ENCODE assay signal across 1 cellular context in the genomic region with DNA sequence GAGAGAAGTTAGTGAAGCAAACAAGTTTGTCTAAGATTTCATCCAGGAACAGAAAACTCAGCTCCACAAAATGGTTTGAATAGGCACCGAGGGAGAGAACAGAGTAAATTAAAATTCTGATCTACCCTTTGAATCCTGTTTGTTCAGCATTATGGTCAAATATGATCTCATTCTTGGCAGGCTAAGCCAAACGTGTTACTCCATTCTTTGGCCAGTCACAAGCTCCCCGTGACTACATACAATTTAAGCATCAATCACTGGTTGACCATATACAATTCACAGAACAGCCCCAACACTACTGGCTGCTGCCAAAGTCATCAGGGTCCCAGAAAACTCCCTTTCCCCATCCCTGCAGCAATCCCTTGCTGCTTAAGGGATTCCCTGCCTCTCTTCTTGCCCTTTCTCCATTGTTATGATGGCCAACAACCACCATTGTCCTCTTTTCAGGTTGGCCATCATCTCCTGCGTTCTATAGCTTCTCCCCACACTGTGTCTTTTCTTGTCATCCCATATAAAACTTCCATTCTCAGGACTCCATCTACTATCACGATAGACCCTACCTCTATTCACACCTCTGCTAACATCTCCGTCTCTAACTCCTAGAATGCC.
TF ChIP-seq lines count a peak whose summit lies in the region.

No MANE protein-coding gene starts in this region.

TF ChIP-seq in GM23338, 12 proteins besides CTCF, POLR2A, EP300 and RAD21:
- TF ChIP-seq, protein P1, sequence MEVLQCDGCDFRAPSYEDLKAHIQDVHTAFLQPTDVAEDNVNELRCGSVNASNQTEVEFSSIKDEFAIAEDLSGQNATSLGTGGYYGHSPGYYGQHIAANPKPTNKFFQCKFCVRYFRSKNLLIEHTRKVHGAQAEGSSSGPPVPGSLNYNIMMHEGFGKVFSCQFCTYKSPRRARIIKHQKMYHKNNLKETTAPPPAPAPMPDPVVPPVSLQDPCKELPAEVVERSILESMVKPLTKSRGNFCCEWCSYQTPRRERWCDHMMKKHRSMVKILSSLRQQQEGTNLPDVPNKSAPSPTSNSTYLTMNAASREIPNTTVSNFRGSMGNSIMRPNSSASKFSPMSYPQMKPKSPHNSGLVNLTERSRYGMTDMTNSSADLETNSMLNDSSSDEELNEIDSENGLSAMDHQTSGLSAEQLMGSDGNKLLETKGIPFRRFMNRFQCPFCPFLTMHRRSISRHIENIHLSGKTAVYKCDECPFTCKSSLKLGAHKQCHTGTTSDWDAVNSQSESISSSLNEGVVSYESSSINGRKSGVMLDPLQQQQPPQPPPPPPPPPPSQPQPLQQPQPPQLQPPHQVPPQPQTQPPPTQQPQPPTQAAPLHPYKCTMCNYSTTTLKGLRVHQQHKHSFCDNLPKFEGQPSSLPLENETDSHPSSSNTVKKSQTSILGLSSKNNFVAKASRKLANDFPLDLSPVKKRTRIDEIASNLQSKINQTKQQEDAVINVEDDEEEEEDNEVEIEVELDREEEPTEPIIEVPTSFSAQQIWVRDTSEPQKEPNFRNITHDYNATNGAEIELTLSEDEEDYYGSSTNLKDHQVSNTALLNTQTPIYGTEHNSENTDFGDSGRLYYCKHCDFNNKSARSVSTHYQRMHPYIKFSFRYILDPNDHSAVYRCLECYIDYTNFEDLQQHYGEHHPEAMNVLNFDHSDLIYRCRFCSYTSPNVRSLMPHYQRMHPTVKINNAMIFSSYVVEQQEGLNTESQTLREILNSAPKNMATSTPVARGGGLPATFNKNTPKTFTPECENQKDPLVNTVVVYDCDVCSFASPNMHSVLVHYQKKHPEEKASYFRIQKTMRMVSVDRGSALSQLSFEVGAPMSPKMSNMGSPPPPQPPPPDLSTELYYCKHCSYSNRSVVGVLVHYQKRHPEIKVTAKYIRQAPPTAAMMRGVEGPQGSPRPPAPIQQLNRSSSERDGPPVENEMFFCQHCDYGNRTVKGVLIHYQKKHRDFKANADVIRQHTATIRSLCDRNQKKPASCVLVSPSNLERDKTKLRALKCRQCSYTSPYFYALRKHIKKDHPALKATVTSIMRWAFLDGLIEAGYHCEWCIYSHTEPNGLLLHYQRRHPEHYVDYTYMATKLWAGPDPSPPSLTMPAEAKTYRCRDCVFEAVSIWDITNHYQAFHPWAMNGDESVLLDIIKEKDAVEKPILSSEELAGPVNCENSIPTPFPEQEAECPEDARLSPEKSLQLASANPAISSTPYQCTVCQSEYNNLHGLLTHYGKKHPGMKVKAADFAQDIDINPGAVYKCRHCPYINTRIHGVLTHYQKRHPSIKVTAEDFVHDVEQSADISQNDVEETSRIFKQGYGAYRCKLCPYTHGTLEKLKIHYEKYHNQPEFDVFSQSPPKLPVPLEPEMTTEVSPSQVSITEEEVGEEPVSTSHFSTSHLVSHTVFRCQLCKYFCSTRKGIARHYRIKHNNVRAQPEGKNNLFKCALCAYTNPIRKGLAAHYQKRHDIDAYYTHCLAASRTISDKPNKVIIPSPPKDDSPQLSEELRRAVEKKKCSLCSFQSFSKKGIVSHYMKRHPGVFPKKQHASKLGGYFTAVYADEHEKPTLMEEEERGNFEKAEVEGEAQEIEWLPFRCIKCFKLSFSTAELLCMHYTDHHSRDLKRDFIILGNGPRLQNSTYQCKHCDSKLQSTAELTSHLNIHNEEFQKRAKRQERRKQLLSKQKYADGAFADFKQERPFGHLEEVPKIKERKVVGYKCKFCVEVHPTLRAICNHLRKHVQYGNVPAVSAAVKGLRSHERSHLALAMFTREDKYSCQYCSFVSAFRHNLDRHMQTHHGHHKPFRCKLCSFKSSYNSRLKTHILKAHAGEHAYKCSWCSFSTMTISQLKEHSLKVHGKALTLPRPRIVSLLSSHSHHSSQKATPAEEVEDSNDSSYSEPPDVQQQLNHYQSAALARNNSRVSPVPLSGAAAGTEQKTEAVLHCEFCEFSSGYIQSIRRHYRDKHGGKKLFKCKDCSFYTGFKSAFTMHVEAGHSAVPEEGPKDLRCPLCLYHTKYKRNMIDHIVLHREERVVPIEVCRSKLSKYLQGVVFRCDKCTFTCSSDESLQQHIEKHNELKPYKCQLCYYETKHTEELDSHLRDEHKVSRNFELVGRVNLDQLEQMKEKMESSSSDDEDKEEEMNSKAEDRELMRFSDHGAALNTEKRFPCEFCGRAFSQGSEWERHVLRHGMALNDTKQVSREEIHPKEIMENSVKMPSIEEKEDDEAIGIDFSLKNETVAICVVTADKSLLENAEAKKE (CRISPR knock-in tag; IDR thresholded peaks at IDR 0.05): no peak
- TF ChIP-seq CREB1 (CRISPR knock-in tag; IDR thresholded peaks at IDR 0.05; ENCODE audit: low read depth) (no peak), EZH2phosphoT487 (IDR thresholded peaks at IDR 0.05; ENCODE audit: unreplicated experiment) (no peak), ZNF331 (CRISPR knock-in tag; IDR thresholded peaks at IDR 0.05; ENCODE audit: low read depth) (no peak), ZNF114 (CRISPR knock-in tag; IDR thresholded peaks at IDR 0.05) (no peak), NANOG (IDR thresholded peaks at IDR 0.05; ENCODE audit: borderline replicate concordance) (no peak), STAT1 (IDR thresholded peaks at IDR 0.05; ENCODE audit: unreplicated experiment) (no peak), EZH2 (IDR thresholded peaks at IDR 0.05; ENCODE audit: low read depth, unreplicated experiment) (no peak), JUNB (IDR thresholded peaks at IDR 0.05; ENCODE audit: unreplicated experiment) (no peak), POLR2AphosphoS5 (IDR thresholded peaks at IDR 0.05; ENCODE audit: low read depth) (no peak), REST (IDR thresholded peaks at IDR 0.05; ENCODE audit: unreplicated experiment) (no peak)
